ENCODE assay signal across 8 cellular contexts in the genomic region with DNA sequence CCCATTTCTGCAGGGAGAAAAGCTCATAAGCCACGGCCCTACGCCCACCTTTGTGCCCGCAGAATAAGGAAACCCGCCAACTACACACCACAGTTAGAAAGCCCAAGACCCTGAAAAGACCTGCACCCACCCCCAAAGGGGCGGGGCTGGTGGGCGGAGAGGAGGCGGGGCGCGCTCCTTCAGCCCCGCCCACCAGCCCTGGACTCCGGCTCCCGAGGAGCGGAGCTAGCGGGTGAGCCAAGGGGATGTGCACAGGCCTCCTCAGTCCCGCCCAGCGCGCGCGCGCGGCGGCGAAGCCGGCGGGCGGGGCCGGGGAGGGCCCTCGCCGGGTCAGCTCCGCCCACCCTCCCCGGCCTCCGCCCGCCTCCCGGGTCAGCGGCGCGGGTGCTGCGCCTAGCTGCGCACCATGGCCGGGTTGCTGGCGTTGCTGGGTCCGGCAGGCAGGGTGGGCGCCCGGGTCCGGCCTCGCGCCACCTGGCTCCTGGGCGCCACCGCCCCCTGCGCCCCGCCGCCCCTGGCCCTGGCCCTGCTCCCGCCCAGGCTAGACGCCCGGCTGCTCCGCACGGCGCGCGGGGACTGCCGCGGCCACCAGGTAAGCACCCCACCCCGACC. TPM values are rescaled to one million over a fixed set of nuclear protein-coding genes. Genes with fewer than 3 reads are reported as not detected.
A peak's percentile ranks its signal among the peaks of the same experiment; 100 is the strongest.
DNase-seq lines count a peak whose midpoint lies in the region; ATAC-seq, FAIRE-seq and TF ChIP-seq lines count a peak whose summit lies in the region.

Gene FAM210B, plus strand, starts transcription at position 375 of the 612 bp plus-strand sequence. Its CDS starts 32 bp downstream, at position 407.

- ATAC-seq in HG02870 (IDR thresholded peaks at IDR 0.05; ENCODE audit: unreplicated experiment), result peak; percentile 93

- H3K4me3 ChIP-seq in vagina, result peak within 1 kb of the TSS; percentile 66 to 100

- no peaks in the 10 kb centered on the region for H3K9me3 ChIP-seq in vagina

- H3K4me1 ChIP-seq in vagina, result peaks cover 30% of the 10 kb centered on the region

- intact Hi-C loops in vagina (cut with DNase I), result no loop called here

- peak; percentile 96 for DNase-seq in GM12892 (ENCODE audit: insufficient read length)
- peak; percentile 77 for DNase-seq in NCI-H146 treated with DMSO at 0.1 percent for 48 hours (lab: John Stamatoyannopoulos, UW; ENCODE audit: unreplicated experiment)
- peak; percentile 88 for DNase-seq in T1000 (lab: John Stamatoyannopoulos, UW)
- peak; percentile 97 for DNase-seq in astrocyte of the hippocampus (ENCODE audit: low read depth, low spot score)
- peak; percentile 93 for DNase-seq in hepatic stellate cell (ENCODE audit: low spot score)
- peak; percentile 69 for DNase-seq in renal cortical epithelial cell (ENCODE audit: low read depth)
- DNase-seq in vagina (ENCODE audit: extremely low spot score in 2 of 2), result no peak

- H3K36me3 ChIP-seq in vagina, result peaks cover 0 to 3% of the 10 kb centered on the region in 2 donors

- H3K27ac ChIP-seq in vagina, result peak within 1 kb of the TSS; percentile 59

- FAIRE-seq in GM12892 (lab: Jason Lieb, UNC), result peak; percentile 64

- no peak for TF ChIP-seq CTCF in vagina (IDR thresholded peaks at IDR 0.05)

- no peaks in the 10 kb centered on the region for H3K27me3 ChIP-seq in vagina

- TF ChIP-seq POLR2A in GM12892 (IDR thresholded peaks at IDR 0.05; ENCODE audit: low read depth, low read length) (no peak), vagina (IDR thresholded peaks at IDR 0.05) (peak in 1 of 2 donors; percentile 43)

RNA-seq across cellular contexts. Expression of gene FAM210B, which starts in this region (rescaled TPM):
- 2.1 TPM for polyA plus RNA-seq in GM12892 (2012; ENCODE audit: missing spikeins)
- total RNA-seq in renal cortical epithelial cell, result 26.4 and 46.5 TPM in 2 replicates
- total RNA-seq in vagina, result 46.4 TPM

Comparison
In these comparisons a context has a peak if more than half of its experiments do, and no peak if none do; other contexts are left out.
1. DNase-seq: peak in GM12892 (single experiment), NCI-H146 treated with DMSO at 0.1 percent for 48 hours (single experiment), T1000 (single experiment), astrocyte of the hippocampus (single experiment), hepatic stellate cell (single experiment) and renal cortical epithelial cell (single experiment); none in vagina (0 of 2).